26 cellular contexts compared by ENCODE assay signal in the genomic region with DNA sequence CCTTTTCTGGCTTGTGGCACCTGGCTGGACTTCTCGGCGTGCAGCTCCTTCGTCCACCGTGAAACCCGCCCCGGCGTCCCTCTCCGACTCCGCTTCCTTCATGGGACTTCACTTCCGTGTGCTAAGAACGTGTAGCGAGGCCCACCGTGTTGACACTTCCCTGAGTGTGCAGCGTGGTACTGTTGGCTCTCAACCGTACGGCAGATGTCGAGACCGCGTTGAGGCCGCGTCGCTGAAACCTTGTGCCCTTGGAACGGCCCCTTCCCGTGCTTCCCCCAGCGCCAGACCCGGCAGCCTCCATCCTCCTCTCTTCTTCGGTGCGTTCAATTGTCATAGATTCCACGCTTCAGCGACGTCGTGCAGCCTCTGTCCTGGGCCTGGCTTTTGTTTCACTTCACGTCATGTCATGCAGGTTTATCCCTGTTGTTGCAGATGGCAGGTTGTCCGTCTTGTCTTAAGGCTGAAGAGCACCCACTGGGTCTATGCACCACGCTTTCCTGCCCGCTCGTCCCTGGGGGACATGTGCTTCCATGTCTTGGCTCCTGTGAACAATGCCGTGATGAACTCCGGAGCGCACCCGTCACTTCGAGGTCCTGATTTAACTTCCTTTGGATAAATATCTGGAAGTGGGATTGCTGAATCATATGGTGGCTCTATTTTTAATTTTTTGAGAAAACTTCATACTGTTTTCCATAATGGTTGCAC.
"Had no signal": no experiment of that assay in that cellular context is flagged by ENCODE, and none has a peak within 500 bp of the region (broad histone marks: within the 10 kb centered on the region; RNA-seq: fewer than 3 reads in every experiment).

No MANE protein-coding gene starts in this region.

- H3K4me1 ChIP-seq: Peyer's patch had no signal

- H3K27me3 ChIP-seq: cardiac muscle cell, Peyer's patch had no signal

- H3K4me3 ChIP-seq: cardiac muscle cell, Peyer's patch, SK-N-MC had no signal

- H3K36me3 Mint-ChIP-seq: activated naive CD8-positive, alpha-beta T cell; T-cell had no signal

- H3K9me3 Mint-ChIP-seq: activated B cell treated with CpG ODN at 0.5 μM for 24 hours; activated CD4-positive, alpha-beta memory T cell treated with anti-CD3 and anti-CD28 coated beads, Interleukin-2, amount 10 ng/mL, durations not matched to agents 7 days and 5 days; activated CD4-positive, alpha-beta T cell treated with anti-CD3 and anti-CD28 coated beads, Interleukin-2, amount 10 ng/mL, durations not matched to agents 7 days and 5 days; activated T-cell treated with anti-CD3 and anti-CD28 coated beads, Interleukin-2, amount 50 U/mL, for 72 hours; activated T-helper 2 cell treated with anti-CD3 and anti-CD28 coated beads, Interferon-gamma antibody, Interleukin-2, Interleukin-4, amounts not matched to agents 10 μg/mL and 5 μg/mL and 100 μg/mL, durations not matched to agents 14 hours and 24 hours and 36 hours had no signal

- H3K27ac Mint-ChIP-seq: activated B cell treated with CpG ODN at 0.5 μM for 24 hours; activated CD4-positive, alpha-beta memory T cell treated with anti-CD3 and anti-CD28 coated beads, Interleukin-2, amount 10 ng/mL, durations not matched to agents 7 days and 5 days; activated CD4-positive, alpha-beta T cell treated with anti-CD3 and anti-CD28 coated beads, Interleukin-2, amount 10 ng/mL, durations not matched to agents 7 days and 5 days; activated naive CD8-positive, alpha-beta T cell; activated T-cell treated with anti-CD3 and anti-CD28 coated beads, Interleukin-2, amount 50 U/mL, for 72 hours; activated T-helper 2 cell treated with anti-CD3 and anti-CD28 coated beads, Interferon-gamma antibody, Interleukin-2, Interleukin-4, amounts not matched to agents 10 μg/mL and 5 μg/mL and 100 μg/mL, durations not matched to agents 14 hours and 24 hours and 36 hours; T-cell had no signal

- DNase-seq: activated B cell treated with CpG ODN at 0.5 μM for 24 hours; activated CD4-positive, alpha-beta memory T cell treated with anti-CD3 and anti-CD28 coated beads, Interleukin-2, amount 10 ng/mL, durations not matched to agents 7 days and 5 days; activated CD4-positive, alpha-beta T cell treated with anti-CD3 and anti-CD28 coated beads, Interleukin-2, amount 10 ng/mL, durations not matched to agents 7 days and 5 days; activated gamma-delta T cell treated with Interleukin-2 at 50 U/mL for 16 hours; activated T-cell treated with anti-CD3 and anti-CD28 coated beads, Interleukin-2, amount 50 U/mL, for 72 hours; amygdala; Karpas-422; MM.1S; NCI-H1105; NCI-H1436; NCI-H1694 treated with DMSO at 0.1 percent for 48 hours; NCI-H2081 treated with DMSO at 0.1 percent for 48 hours; NCI-H446; NCI-H524; Peyer's patch; SIG-M5; T-cell; T-helper 2 cell; T1000 had no signal

- FAIRE-seq: astrocyte, TTC549 had no signal

- H3K4me3 Mint-ChIP-seq: activated B cell treated with CpG ODN at 0.5 μM for 24 hours; activated CD4-positive, alpha-beta memory T cell treated with anti-CD3 and anti-CD28 coated beads, Interleukin-2, amount 10 ng/mL, durations not matched to agents 7 days and 5 days; activated CD4-positive, alpha-beta T cell treated with anti-CD3 and anti-CD28 coated beads, Interleukin-2, amount 10 ng/mL, durations not matched to agents 7 days and 5 days; activated naive CD8-positive, alpha-beta T cell; activated T-cell treated with anti-CD3 and anti-CD28 coated beads, Interleukin-2, amount 50 U/mL, for 72 hours; brain; T-cell had no signal

- H3K36me3 ChIP-seq: cardiac muscle cell, Peyer's patch had no signal

- H3K27me3 Mint-ChIP-seq: activated B cell treated with CpG ODN at 0.5 μM for 24 hours; activated CD4-positive, alpha-beta memory T cell treated with anti-CD3 and anti-CD28 coated beads, Interleukin-2, amount 10 ng/mL, durations not matched to agents 7 days and 5 days; activated CD4-positive, alpha-beta T cell treated with anti-CD3 and anti-CD28 coated beads, Interleukin-2, amount 10 ng/mL, durations not matched to agents 7 days and 5 days; activated naive CD8-positive, alpha-beta T cell had no signal

- H3K9me3 ChIP-seq: Peyer's patch had no signal

- ATAC-seq: activated T-cell treated with anti-CD3 and anti-CD28 coated beads, Interleukin-2, amount 50 U/mL, for 72 hours; T-cell had no signal

- H3K4me1 Mint-ChIP-seq: activated B cell treated with CpG ODN at 0.5 μM for 24 hours; activated CD4-positive, alpha-beta memory T cell treated with anti-CD3 and anti-CD28 coated beads, Interleukin-2, amount 10 ng/mL, durations not matched to agents 7 days and 5 days; activated CD4-positive, alpha-beta T cell treated with anti-CD3 and anti-CD28 coated beads, Interleukin-2, amount 10 ng/mL, durations not matched to agents 7 days and 5 days; T-cell had no signal

- H3K27ac ChIP-seq: cardiac muscle cell, Peyer's patch, SK-N-MC had no signal
